In the genomic region with DNA sequence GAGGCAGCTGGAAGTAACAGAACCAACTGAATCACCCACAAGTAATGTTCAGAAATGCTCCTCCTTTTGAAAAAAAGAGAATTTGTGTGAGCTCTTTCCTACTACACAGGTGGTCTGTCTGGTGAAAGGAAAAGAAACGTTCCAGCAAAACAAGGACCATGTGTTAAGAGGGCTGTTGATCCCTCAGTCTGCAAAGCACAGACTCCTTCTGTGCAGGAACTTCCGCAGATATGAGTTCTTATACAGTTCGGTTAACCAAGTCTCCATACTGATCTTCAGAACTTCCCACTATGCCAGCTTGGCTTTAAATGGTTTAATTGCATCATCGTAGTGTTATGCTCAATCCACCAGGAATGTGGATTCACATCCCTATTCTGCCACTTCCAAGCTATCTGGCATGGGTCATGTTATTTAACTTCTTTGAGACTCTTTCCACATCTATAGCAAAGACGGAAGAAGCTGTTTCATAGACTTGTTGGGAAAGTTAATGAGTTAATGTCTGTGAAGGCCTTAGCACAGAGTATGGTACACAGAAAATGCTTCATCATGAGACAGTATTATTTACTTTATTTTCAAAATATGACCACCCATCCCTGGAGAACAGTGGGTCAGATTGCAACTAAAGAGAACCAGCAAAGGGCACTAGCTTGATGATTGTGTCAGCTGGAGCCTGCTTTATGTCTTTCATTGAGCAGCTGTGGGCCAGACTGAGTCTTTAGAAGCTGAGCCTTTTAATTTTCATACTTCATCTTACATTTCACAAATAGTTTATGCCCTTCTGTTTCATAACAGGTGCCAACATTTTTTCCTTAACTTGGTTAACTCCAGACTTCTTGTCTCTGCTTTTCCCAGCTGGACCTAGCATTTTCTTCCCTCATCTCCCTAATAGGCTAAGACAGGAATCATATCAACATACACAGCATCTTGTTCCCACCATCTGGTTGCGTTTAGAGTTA, we compare ENCODE assay signal across 15 cellular contexts.
DNase-seq lines count a peak whose midpoint lies in the region; TF ChIP-seq lines count a peak whose summit lies in the region.
"Had no signal": no experiment of that assay in that cellular context is flagged by ENCODE, and none has a peak within 500 bp of the region (broad histone marks: within the 10 kb centered on the region; RNA-seq: fewer than 3 reads in every experiment).

No MANE protein-coding gene starts in this region.

- no peak overlapping the region for H3K4me3 ChIP-seq in GM23248
- H3K4me3 ChIP-seq in SK-N-SH (ENCODE audit: low read depth in 2 of 2, low read length in 1 of 2), result no peak overlapping the region
- H3K4me3 ChIP-seq in foreskin fibroblast (ENCODE audit: low read depth in 1 of 2, low read length in 2 of 2), result no peak overlapping the region
- H3K4me3 ChIP-seq in smooth muscle cell, result no peak overlapping the region

- H3F3A ChIP-seq in GM23248 (ENCODE audit: insufficient read depth) (peaks cover 15% of the 10 kb centered on the region; the same call in 1 of the 2 replicates), SK-N-SH (replicated peaks; ENCODE audit: insufficient read depth) (peaks cover 39% of the 10 kb centered on the region), smooth muscle cell (ENCODE audit: low read depth) (peaks cover 23% of the 10 kb centered on the region)

- peak in 1 of 2 experiments; percentile 62; a peak in 2 of 4 replicates for TF ChIP-seq EP300 in SK-N-SH (IDR thresholded peaks at IDR 0.05; ENCODE audit: borderline replicate concordance in 1 of 2, low read depth in 1 of 2, low read length in 1 of 2)

- no peak for TF ChIP-seq RAD21 in SK-N-SH (IDR thresholded peaks at IDR 0.05; ENCODE audit: low read length)

- no peak overlapping the region for H3K9ac ChIP-seq in GM23248
- H3K9ac ChIP-seq in SK-N-SH, result no peak overlapping the region
- H3K9ac ChIP-seq in smooth muscle cell (ENCODE audit: low read depth), result peak overlapping the region; percentile 37

- H3K4me2 ChIP-seq in GM23248 (ENCODE audit: unreplicated experiment) (no peak overlapping the region), SK-N-SH (no peak overlapping the region), smooth muscle cell (peak overlapping the region; percentile 65)

- H3K36me3 ChIP-seq in GM23248 (ENCODE audit: low read depth), result no peaks in the 10 kb centered on the region
- no peaks in the 10 kb centered on the region for H3K36me3 ChIP-seq in SK-N-SH (replicated peaks in 1 of 2; ENCODE audit: control insufficient read depth in 1 of 2, insufficient read depth in 2 of 2, low read length in 1 of 2)
- no peaks in the 10 kb centered on the region for H3K36me3 ChIP-seq in smooth muscle cell (ENCODE audit: low read depth)

- WGBS in GM23248 (ENCODE audit: low coverage in 1 of 2, low lambda C conversion rate in 2 of 2, missing lambda C conversion rate in 2 of 2), 2 experiments, result 45 to 47% methylated on average over 6 of the region's 6 CpGs
- WGBS in SK-N-SH (ENCODE audit: low lambda C conversion rate), result 71% methylated on average over 6 of the region's 6 CpGs
- 23% methylated on average over 6 of the region's 6 CpGs for WGBS in smooth muscle cell (ENCODE audit: low lambda C conversion rate)

- no peaks in the 10 kb centered on the region for H3K27me3 ChIP-seq in GM23248 (replicated peaks; ENCODE audit: insufficient read depth)
- H3K27me3 ChIP-seq in SK-N-SH (ENCODE audit: insufficient read depth), result no peaks in the 10 kb centered on the region
- no peaks in the 10 kb centered on the region for H3K27me3 ChIP-seq in smooth muscle cell (ENCODE audit: low read depth)

- no peak overlapping the region for H3K27ac ChIP-seq in GM23248
- peak overlapping the region in 1 of 2 experiments; percentile 68; a peak in 2 of 4 replicates for H3K27ac ChIP-seq in SK-N-SH (ENCODE audit: low read depth in 2 of 2, low read length in 1 of 2)
- H3K27ac ChIP-seq in smooth muscle cell (ENCODE audit: low read depth), result peak overlapping the region; percentile 90

- CTCF ChIA-PET in SK-N-SH (lab: Yijun Ruan, JAX), result interaction anchor here (0.9 to 2.4 kb wide), 5 partner anchors 20 to 469 kb away, joined by 3 to 11 read pairs (median 4); no protein-coding TSS in a partner anchor

- in situ Hi-C loops in GM23248 (cut with MboI), result no loop called here

- H2AFZ ChIP-seq in GM23248, result no peak overlapping the region
- no peak overlapping the region; the same call in 1 of the 2 replicates for H2AFZ ChIP-seq in SK-N-SH (ENCODE audit: low read depth)
- no peak overlapping the region for H2AFZ ChIP-seq in smooth muscle cell (ENCODE audit: low read depth)

- DNase-seq in GM23248 (peak; percentile 54), SK-N-SH (peak; percentile 14), foreskin fibroblast (peak; percentile 47 to 66), smooth muscle cell (lab: John Stamatoyannopoulos, UW; ENCODE audit: unreplicated experiment) (no peak), pons (ENCODE audit: low spot score) (no peak), NCI-H1930 (lab: John Stamatoyannopoulos, UW) (no peak), inferior parietal cortex (ENCODE audit: extremely low spot score) (no peak)
- DNase-seq: activated naive CD8-positive, alpha-beta T cell treated with anti-CD3 and anti-CD28 coated beads for 36 hours; Caco-2; KG1; mesendoderm; NCI-H1092; NK-92 treated with Interleukin-12 subunit alpha and Interleukin-12 subunit beta, amount 100 ng/mL, for 24 hours; stimulated activated CD4-positive, alpha-beta T cell treated with anti-CD3 and anti-CD28 coated beads, Interleukin-4, amount 100 ng/mL, for 4 hours; stimulated activated CD8-positive, alpha-beta memory T cell treated with anti-CD3 and anti-CD28 coated beads, Interleukin-4, amount 100 ng/mL, for 48 hours had no signal

- no peaks in the 10 kb centered on the region for H4K20me1 ChIP-seq in GM23248 (ENCODE audit: insufficient read depth)
- H4K20me1 ChIP-seq in SK-N-SH (ENCODE audit: insufficient read depth), result no peaks in the 10 kb centered on the region
- no peaks in the 10 kb centered on the region for H4K20me1 ChIP-seq in smooth muscle cell (ENCODE audit: low read depth)

- H3K79me2 ChIP-seq in GM23248 (ENCODE audit: insufficient read depth), result no peaks in the 10 kb centered on the region
- no peaks in the 10 kb centered on the region for H3K79me2 ChIP-seq in SK-N-SH (ENCODE audit: insufficient read depth)
- H3K79me2 ChIP-seq in smooth muscle cell (ENCODE audit: low read depth), result no peaks in the 10 kb centered on the region

- no peaks in the 10 kb centered on the region for H3K9me2 ChIP-seq in GM23248 (ENCODE audit: insufficient read depth)
- H3K9me2 ChIP-seq in SK-N-SH, result no peaks in the 10 kb centered on the region

- H3K4me1 ChIP-seq in GM23248 (ENCODE audit: insufficient read depth), result peaks cover 34% of the 10 kb centered on the region
- H3K4me1 ChIP-seq in SK-N-SH (ENCODE audit: control insufficient read depth in 1 of 2, insufficient read depth in 2 of 2, low read depth in 1 of 2, low read length in 1 of 2), result peaks cover 16 to 32% of the 10 kb centered on the region in 2 experiments
- H3K4me1 ChIP-seq in smooth muscle cell (ENCODE audit: low read depth), result peaks cover 5% of the 10 kb centered on the region
- H3K4me1 ChIP-seq: Caco-2 had no signal

- TF ChIP-seq CTCF in SK-N-SH (IDR thresholded peaks at IDR 0.05), result no peak
- no peak for TF ChIP-seq CTCF in foreskin fibroblast (IDR thresholded peaks at IDR 0.05; ENCODE audit: low read depth, low read length)
- TF ChIP-seq CTCF in smooth muscle cell (IDR thresholded peaks at IDR 0.05; ENCODE audit: borderline replicate concordance, insufficient read depth, poor library complexity, severe bottlenecking), result no peak

- POLR2A ChIA-PET in SK-N-SH (lab: Yijun Ruan, JAX), result no interaction called here

- H3K9me3 ChIP-seq in GM23248 (ENCODE audit: low read depth) (no peaks in the 10 kb centered on the region), SK-N-SH (no peaks in the 10 kb centered on the region), smooth muscle cell (replicated peaks; ENCODE audit: low read depth) (no peaks in the 10 kb centered on the region)
- H3K9me3 ChIP-seq: Caco-2 had no signal

TF ChIP-seq in SK-N-SH, 30 proteins besides CTCF, POLR2A, EP300 and RAD21 (continues in another document):
- TF ChIP-seq, protein P1, sequence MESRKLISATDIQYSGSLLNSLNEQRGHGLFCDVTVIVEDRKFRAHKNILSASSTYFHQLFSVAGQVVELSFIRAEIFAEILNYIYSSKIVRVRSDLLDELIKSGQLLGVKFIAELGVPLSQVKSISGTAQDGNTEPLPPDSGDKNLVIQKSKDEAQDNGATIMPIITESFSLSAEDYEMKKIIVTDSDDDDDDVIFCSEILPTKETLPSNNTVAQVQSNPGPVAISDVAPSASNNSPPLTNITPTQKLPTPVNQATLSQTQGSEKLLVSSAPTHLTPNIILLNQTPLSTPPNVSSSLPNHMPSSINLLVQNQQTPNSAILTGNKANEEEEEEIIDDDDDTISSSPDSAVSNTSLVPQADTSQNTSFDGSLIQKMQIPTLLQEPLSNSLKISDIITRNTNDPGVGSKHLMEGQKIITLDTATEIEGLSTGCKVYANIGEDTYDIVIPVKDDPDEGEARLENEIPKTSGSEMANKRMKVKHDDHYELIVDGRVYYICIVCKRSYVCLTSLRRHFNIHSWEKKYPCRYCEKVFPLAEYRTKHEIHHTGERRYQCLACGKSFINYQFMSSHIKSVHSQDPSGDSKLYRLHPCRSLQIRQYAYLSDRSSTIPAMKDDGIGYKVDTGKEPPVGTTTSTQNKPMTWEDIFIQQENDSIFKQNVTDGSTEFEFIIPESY (IDR thresholded peaks at IDR 0.05; ENCODE audit: borderline replicate concordance, low read depth), result no peak
- no peak for TF ChIP-seq SIN3A (IDR thresholded peaks at IDR 0.05; ENCODE audit: borderline replicate concordance, low read depth, low read length)

Comparison
In these comparisons a context has a peak if more than half of its experiments do, and no peak if none do; other contexts are left out.
1. DNase-seq: peak in GM23248 (single experiment), SK-N-SH (single experiment) and foreskin fibroblast (2 of 2); none in smooth muscle cell (single experiment), pons (single experiment), NCI-H1930 (0 of 2) and inferior parietal cortex (single experiment).